Comparison of ENCODE assay signal across 1 cellular context in the genomic region with DNA sequence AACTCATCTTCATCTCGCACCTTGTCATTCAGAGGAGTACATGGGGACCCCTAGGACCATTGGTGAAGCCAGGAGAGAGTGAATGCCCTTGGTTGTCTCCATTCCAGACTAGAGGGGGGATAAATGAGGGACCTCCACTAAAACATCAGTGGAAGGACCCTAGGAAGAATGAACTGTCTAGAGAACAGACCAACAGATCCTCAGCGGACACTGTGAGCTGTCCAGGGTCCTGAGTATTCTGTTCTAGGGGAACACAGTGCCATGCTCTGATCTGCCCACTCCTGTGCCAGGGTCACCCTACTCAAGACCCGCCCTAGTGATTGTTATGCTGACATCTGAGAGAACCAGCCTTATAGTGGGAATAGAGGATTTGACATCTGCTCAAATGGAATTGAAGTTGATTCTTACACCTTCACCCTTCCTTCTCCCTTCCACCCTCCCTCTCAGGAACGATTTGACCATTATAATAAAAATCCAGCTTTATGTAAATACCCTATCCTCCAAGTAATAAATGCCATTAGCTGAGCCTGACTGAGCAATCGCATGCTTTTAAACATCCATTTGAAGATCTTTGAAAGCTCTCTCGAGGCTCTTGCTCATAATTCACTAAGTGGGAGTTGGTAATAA.
TF ChIP-seq lines count a peak whose summit lies in the region.

No MANE protein-coding gene starts in this region.

TF ChIP-seq in HepG2, 621 proteins besides CTCF, POLR2A, EP300 and RAD21 (continued from another document):
- TF ChIP-seq, protein P1, sequence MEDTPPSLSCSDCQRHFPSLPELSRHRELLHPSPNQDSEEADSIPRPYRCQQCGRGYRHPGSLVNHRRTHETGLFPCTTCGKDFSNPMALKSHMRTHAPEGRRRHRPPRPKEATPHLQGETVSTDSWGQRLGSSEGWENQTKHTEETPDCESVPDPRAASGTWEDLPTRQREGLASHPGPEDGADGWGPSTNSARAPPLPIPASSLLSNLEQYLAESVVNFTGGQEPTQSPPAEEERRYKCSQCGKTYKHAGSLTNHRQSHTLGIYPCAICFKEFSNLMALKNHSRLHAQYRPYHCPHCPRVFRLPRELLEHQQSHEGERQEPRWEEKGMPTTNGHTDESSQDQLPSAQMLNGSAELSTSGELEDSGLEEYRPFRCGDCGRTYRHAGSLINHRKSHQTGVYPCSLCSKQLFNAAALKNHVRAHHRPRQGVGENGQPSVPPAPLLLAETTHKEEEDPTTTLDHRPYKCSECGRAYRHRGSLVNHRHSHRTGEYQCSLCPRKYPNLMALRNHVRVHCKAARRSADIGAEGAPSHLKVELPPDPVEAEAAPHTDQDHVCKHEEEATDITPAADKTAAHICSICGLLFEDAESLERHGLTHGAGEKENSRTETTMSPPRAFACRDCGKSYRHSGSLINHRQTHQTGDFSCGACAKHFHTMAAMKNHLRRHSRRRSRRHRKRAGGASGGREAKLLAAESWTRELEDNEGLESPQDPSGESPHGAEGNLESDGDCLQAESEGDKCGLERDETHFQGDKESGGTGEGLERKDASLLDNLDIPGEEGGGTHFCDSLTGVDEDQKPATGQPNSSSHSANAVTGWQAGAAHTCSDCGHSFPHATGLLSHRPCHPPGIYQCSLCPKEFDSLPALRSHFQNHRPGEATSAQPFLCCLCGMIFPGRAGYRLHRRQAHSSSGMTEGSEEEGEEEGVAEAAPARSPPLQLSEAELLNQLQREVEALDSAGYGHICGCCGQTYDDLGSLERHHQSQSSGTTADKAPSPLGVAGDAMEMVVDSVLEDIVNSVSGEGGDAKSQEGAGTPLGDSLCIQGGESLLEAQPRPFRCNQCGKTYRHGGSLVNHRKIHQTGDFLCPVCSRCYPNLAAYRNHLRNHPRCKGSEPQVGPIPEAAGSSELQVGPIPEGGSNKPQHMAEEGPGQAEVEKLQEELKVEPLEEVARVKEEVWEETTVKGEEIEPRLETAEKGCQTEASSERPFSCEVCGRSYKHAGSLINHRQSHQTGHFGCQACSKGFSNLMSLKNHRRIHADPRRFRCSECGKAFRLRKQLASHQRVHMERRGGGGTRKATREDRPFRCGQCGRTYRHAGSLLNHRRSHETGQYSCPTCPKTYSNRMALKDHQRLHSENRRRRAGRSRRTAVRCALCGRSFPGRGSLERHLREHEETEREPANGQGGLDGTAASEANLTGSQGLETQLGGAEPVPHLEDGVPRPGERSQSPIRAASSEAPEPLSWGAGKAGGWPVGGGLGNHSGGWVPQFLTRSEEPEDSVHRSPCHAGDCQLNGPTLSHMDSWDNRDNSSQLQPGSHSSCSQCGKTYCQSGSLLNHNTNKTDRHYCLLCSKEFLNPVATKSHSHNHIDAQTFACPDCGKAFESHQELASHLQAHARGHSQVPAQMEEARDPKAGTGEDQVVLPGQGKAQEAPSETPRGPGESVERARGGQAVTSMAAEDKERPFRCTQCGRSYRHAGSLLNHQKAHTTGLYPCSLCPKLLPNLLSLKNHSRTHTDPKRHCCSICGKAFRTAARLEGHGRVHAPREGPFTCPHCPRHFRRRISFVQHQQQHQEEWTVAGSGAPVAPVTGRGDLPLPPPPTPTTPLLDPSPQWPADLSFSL (CRISPR knock-in tag; IDR thresholded peaks at IDR 0.05) = no peak
- no peak for TF ChIP-seq ZBTB7A (CRISPR knock-in tag; IDR thresholded peaks at IDR 0.05)
- no peak for TF ChIP-seq KLF12 (CRISPR knock-in tag; IDR thresholded peaks at IDR 0.05; ENCODE audit: borderline replicate concordance)
- TF ChIP-seq, protein P2, sequence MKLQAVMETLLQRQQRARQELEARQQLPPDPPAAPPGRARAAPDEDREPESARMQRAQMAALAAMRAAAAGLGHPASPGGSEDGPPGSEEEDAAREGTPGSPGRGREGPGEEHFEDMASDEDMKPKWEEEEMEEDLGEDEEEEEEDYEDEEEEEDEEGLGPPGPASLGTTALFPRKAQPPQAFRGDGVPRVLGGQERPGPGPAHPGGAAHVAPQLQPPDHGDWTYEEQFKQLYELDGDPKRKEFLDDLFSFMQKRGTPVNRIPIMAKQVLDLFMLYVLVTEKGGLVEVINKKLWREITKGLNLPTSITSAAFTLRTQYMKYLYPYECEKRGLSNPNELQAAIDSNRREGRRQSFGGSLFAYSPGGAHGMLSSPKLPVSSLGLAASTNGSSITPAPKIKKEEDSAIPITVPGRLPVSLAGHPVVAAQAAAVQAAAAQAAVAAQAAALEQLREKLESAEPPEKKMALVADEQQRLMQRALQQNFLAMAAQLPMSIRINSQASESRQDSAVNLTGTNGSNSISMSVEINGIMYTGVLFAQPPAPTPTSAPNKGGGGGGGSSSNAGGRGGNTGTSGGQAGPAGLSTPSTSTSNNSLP (IDR thresholded peaks at IDR 0.05; ENCODE audit: low read depth, low read length) = no peak
- no peak for TF ChIP-seq ZNF337 (CRISPR knock-in tag; IDR thresholded peaks at IDR 0.05; ENCODE audit: borderline replicate concordance, low read depth)
- TF ChIP-seq, protein P3, sequence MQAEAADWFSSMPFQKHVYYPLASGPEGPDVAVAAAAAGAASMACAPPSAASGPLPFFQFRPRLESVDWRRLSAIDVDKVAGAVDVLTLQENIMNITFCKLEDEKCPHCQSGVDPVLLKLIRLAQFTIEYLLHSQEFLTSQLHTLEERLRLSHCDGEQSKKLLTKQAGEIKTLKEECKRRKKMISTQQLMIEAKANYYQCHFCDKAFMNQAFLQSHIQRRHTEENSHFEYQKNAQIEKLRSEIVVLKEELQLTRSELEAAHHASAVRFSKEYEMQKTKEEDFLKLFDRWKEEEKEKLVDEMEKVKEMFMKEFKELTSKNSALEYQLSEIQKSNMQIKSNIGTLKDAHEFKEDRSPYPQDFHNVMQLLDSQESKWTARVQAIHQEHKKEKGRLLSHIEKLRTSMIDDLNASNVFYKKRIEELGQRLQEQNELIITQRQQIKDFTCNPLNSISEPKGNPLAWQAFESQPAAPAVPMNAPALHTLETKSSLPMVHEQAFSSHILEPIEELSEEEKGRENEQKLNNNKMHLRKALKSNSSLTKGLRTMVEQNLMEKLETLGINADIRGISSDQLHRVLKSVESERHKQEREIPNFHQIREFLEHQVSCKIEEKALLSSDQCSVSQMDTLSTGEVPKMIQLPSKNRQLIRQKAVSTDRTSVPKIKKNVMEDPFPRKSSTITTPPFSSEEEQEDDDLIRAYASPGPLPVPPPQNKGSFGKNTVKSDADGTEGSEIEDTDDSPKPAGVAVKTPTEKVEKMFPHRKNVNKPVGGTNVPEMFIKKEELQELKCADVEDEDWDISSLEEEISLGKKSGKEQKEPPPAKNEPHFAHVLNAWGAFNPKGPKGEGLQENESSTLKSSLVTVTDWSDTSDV (CRISPR knock-in tag; IDR thresholded peaks at IDR 0.05) = no peak
- TF ChIP-seq, protein P4, sequence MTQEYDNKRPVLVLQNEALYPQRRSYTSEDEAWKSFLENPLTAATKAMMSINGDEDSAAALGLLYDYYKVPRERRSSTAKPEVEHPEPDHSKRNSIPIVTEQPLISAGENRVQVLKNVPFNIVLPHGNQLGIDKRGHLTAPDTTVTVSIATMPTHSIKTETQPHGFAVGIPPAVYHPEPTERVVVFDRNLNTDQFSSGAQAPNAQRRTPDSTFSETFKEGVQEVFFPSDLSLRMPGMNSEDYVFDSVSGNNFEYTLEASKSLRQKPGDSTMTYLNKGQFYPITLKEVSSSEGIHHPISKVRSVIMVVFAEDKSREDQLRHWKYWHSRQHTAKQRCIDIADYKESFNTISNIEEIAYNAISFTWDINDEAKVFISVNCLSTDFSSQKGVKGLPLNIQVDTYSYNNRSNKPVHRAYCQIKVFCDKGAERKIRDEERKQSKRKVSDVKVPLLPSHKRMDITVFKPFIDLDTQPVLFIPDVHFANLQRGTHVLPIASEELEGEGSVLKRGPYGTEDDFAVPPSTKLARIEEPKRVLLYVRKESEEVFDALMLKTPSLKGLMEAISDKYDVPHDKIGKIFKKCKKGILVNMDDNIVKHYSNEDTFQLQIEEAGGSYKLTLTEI (CRISPR knock-in tag; conservative IDR thresholded peaks at IDR 0.05) = no peak
- TF ChIP-seq TEAD2 (CRISPR knock-in tag; IDR thresholded peaks at IDR 0.05) = no peak
- TF ChIP-seq THYN1 (CRISPR knock-in tag; IDR thresholded peaks at IDR 0.05; ENCODE audit: borderline replicate concordance, low read depth) = no peak
- no peak for TF ChIP-seq ZNF577 (CRISPR knock-in tag; IDR thresholded peaks at IDR 0.05; ENCODE audit: borderline replicate concordance, low read depth)
- no peak for TF ChIP-seq ZNF749 (CRISPR knock-in tag; IDR thresholded peaks at IDR 0.05; ENCODE audit: borderline replicate concordance)
- TF ChIP-seq, protein P5, sequence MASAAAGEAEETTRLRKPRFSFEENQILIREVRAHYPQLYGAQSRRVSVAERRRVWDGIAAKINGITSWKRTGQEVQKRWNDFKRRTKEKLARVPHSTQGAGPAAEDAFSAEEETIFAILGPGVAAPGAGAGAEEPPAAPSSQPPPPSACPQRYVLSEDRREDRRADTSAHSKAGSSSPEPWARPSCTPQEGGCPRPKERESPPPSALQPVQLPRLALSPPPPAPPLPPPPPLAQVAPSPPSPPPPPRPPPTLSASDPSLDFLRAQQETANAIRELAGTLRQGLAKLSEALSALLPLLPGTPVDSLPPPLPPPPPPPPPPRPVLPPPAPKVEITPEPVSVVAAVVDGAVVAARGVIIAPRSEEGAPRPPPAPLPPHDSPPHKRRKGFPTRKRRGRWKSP (CRISPR knock-in tag; IDR thresholded peaks at IDR 0.05) = no peak
- TF ChIP-seq MAFF (IDR thresholded peaks at IDR 0.05; ENCODE audit: low read depth, low read length) = no peak
- no peak for TF ChIP-seq CEBPB (IDR thresholded peaks at IDR 0.05; ENCODE audit: borderline replicate concordance, low read depth, low read length)
